In genomic region chr17:81858967-81859905, GRCh38 we compare ENCODE assay signal across 8 cellular contexts. TPM values are rescaled to one million over a fixed set of nuclear protein-coding genes. Genes with fewer than 3 reads are reported as not detected.
DNase-seq lines count a peak whose midpoint lies in the region; ATAC-seq, FAIRE-seq and TF ChIP-seq lines count a peak whose summit lies in the region.

No MANE protein-coding gene starts in this region.

- H3K9me3 ChIP-seq in muscle layer of duodenum (ENCODE audit: control insufficient read depth in 1 of 2, low read length in 2 of 2) = no peaks in the 10 kb centered on the region

- peaks cover 5 to 49% of the 10 kb centered on the region in 2 donors for H3K4me1 ChIP-seq in muscle layer of duodenum (ENCODE audit: control insufficient read depth in 1 of 2, insufficient read depth in 2 of 2, low read length in 2 of 2)

- H3K4me3 ChIP-seq in AG10803 (ENCODE audit: low read length) (peak overlapping the region; percentile 95), cardiac fibroblast (replicated peaks in 1 of 2; ENCODE audit: low read depth in 2 of 2, low read length in 2 of 2) (peak overlapping the region; percentile 92 to 95), muscle layer of duodenum (ENCODE audit: low read depth in 1 of 2, low read length in 2 of 2) (peak overlapping the region; percentile 84 to 92)
- peak overlapping the region; percentile 61 for H3K4me3 ChIP-seq in Jurkat, Clone E6-1 (ENCODE audit: low read length)

- DNase-seq in AG10803 (ENCODE audit: low read depth) (peak; percentile 17), cardiac fibroblast (ENCODE audit: low read depth in 2 of 2) (peak; percentile 24 to 36), urothelium cell line (ENCODE audit: low spot score) (no peak), DMS153 (lab: John Stamatoyannopoulos, UW) (no peak), SHP77 treated with DMSO at 0.1 percent for 48 hours (lab: John Stamatoyannopoulos, UW) (no peak)
- no peak for DNase-seq in Jurkat, Clone E6-1 (ENCODE audit: low read depth, low spot score)

- FAIRE-seq in urothelium cell line (lab: Jason Lieb, UNC) = no peak

- TF ChIP-seq CTCF in AG10803 (conservative IDR thresholded peaks at IDR 0.05; ENCODE audit: low read length) = no peak
- TF ChIP-seq CTCF in cardiac fibroblast (IDR thresholded peaks at IDR 0.05; ENCODE audit: low read depth, low read length) = no peak

- no peaks in the 10 kb centered on the region for H3K27me3 ChIP-seq in muscle layer of duodenum (ENCODE audit: low read depth, low read length)

- peak overlapping the region; percentile 92 for H3K27ac ChIP-seq in muscle layer of duodenum (ENCODE audit: low read length)

- no peak for ATAC-seq in GM18867 (IDR thresholded peaks at IDR 0.05; ENCODE audit: unreplicated experiment)

- H3K36me3 ChIP-seq in muscle layer of duodenum (ENCODE audit: control insufficient read depth in 1 of 2, insufficient read depth in 2 of 2, low read length in 2 of 2) = peaks cover 16 to 28% of the 10 kb centered on the region in 2 donors

RNA-seq across cellular contexts. Expression of gene P4HB, which starts 1.1 kb away (rescaled TPM):
- 267 TPM for polyA plus RNA-seq in Jurkat, Clone E6-1 (2012; ENCODE audit: insufficient read depth, insufficient read length)

RNA-seq across cellular contexts. Expression of gene ARHGDIA, which starts 11.9 kb away (rescaled TPM):
- 572 TPM for polyA plus RNA-seq in Jurkat, Clone E6-1 (2012; ENCODE audit: insufficient read depth, insufficient read length)

RNA-seq across cellular contexts. Expression of gene PPP1R27, which starts 24.4 kb away (rescaled TPM):
- not detected for polyA plus RNA-seq in Jurkat, Clone E6-1 (2012; ENCODE audit: insufficient read depth, insufficient read length)

RNA-seq across cellular contexts. Expression of gene MCRIP1, which starts 26.1 kb away (rescaled TPM):
- polyA plus RNA-seq in Jurkat, Clone E6-1 (2012; ENCODE audit: insufficient read depth, insufficient read length) = 94.1 TPM

RNA-seq across cellular contexts. Expression of gene ALYREF, which starts 32.1 kb away (rescaled TPM):
- 331 TPM for polyA plus RNA-seq in Jurkat, Clone E6-1 (2012; ENCODE audit: insufficient read depth, insufficient read length)

Comparison
In these comparisons a context has a peak if more than half of its experiments do, and no peak if none do; other contexts are left out.
1. DNase-seq: peak in AG10803 (single experiment) and cardiac fibroblast (2 of 2); none in Jurkat, Clone E6-1 (single experiment), urothelium cell line (single experiment), DMS153 (single experiment) and SHP77 treated with DMSO at 0.1 percent for 48 hours (single experiment).
2. Peak in every context shown above with its lines, with median percentiles within 50 percentile points of each other: H3K4me3 ChIP-seq.